8 cellular contexts compared by ENCODE assay signal in genomic region chr17:17205368-17206148, GRCh38. TPM values are rescaled to one million over a fixed set of nuclear protein-coding genes. Genes with fewer than 3 reads are reported as not detected.
DNase-seq lines count a peak whose midpoint lies in the region; ATAC-seq, FAIRE-seq and TF ChIP-seq lines count a peak whose summit lies in the region.

No MANE protein-coding gene starts in this region.

- H2AFZ ChIP-seq in astrocyte (ENCODE audit: low read depth, low read length), result peak overlapping the region; percentile 86

- H3K27ac ChIP-seq in HUES6 (ENCODE audit: low read depth, low read length) (no peak overlapping the region), astrocyte (ENCODE audit: low read depth, low read length) (no peak overlapping the region)

- H3K9ac ChIP-seq in HUES6 (ENCODE audit: low read length) (no peak overlapping the region), astrocyte (ENCODE audit: low read length) (peak overlapping the region; percentile 76)

- no peak for FAIRE-seq in astrocyte (lab: Jason Lieb, UNC)

- H4K20me1 ChIP-seq in astrocyte (ENCODE audit: insufficient read depth, low read length), result peaks cover 11% of the 10 kb centered on the region

- H3K9me3 ChIP-seq in HUES6 (ENCODE audit: control insufficient read depth, insufficient read depth, low read depth, low read length), result 0 out of 2 replicates have a peak, but pooled peaks cover 4% of the 10 kb centered on the region
- H3K9me3 ChIP-seq in astrocyte (ENCODE audit: insufficient read depth, low read depth, low read length), result no peaks in the 10 kb centered on the region

- H3K27me3 ChIP-seq in HUES6 (ENCODE audit: control insufficient read depth, insufficient read depth, low read length) (no peaks in the 10 kb centered on the region), astrocyte (ENCODE audit: insufficient read depth, low read length) (no peaks in the 10 kb centered on the region)

- H3K4me3 ChIP-seq in AG09309 (ENCODE audit: control insufficient read depth, low read depth, low read length) (peak overlapping the region; percentile 56), HUES6 (ENCODE audit: low read depth, low read length) (peak overlapping the region; percentile 35; the same call in 1 of the 2 replicates), astrocyte (ENCODE audit: insufficient read depth, low read depth, low read length) (peak overlapping the region; percentile 63)

- peak overlapping the region; percentile 85 for H3K4me3 Mint-ChIP-seq in T-helper 2 cell treated with Interferon-gamma antibody and Interleukin-4, amounts not matched to agents 5 μg/mL and 100 μg/mL, for 36 hours
- H3K4me3 Mint-ChIP-seq in astrocyte (ENCODE audit: unreplicated experiment), result no peak overlapping the region

- ATAC-seq in left colon (peak; percentile 57), HG03175 (IDR thresholded peaks at IDR 0.05; ENCODE audit: unreplicated experiment) (no peak)

- no peaks in the 10 kb centered on the region for H3K27me3 Mint-ChIP-seq in T-helper 2 cell treated with Interferon-gamma antibody and Interleukin-4, amounts not matched to agents 5 μg/mL and 100 μg/mL, for 36 hours (ENCODE audit: low read depth)
- H3K27me3 Mint-ChIP-seq in astrocyte (ENCODE audit: low read depth, unreplicated experiment), result peaks cover 13% of the 10 kb centered on the region

- peak overlapping the region; percentile 93 for H3K4me2 ChIP-seq in astrocyte (ENCODE audit: low read length)

- TF ChIP-seq CTCF in AG09309 (IDR thresholded peaks at IDR 0.05; ENCODE audit: control insufficient read depth, insufficient read depth, low read depth, low read length, missing control alignments), result no peak
- TF ChIP-seq CTCF in astrocyte (IDR thresholded peaks at IDR 0.05; ENCODE audit: insufficient read depth, low read depth, low read length), result no peak

- peaks cover 13% of the 10 kb centered on the region for H3K4me1 Mint-ChIP-seq in T-helper 2 cell treated with Interferon-gamma antibody and Interleukin-4, amounts not matched to agents 5 μg/mL and 100 μg/mL, for 36 hours (ENCODE audit: low read depth)
- H3K4me1 Mint-ChIP-seq in astrocyte (ENCODE audit: low read depth, unreplicated experiment), result no peaks in the 10 kb centered on the region

- H3K36me3 ChIP-seq in HUES6 (ENCODE audit: control insufficient read depth, insufficient read depth, low read length) (no peaks in the 10 kb centered on the region), astrocyte (ENCODE audit: insufficient read depth, low read length) (no peaks in the 10 kb centered on the region)

- no peaks in the 10 kb centered on the region for H3K79me2 ChIP-seq in astrocyte (ENCODE audit: insufficient read depth, low read length)

- intact Hi-C loops in left colon (cut with DNase I, micrococcal nuclease), result no loop called here

- H3K36me3 Mint-ChIP-seq in T-helper 2 cell treated with Interferon-gamma antibody and Interleukin-4, amounts not matched to agents 5 μg/mL and 100 μg/mL, for 36 hours (ENCODE audit: low read depth), result peaks cover 11% of the 10 kb centered on the region
- peaks cover 6% of the 10 kb centered on the region for H3K36me3 Mint-ChIP-seq in astrocyte (ENCODE audit: low read depth, unreplicated experiment)

- no peaks in the 10 kb centered on the region for H3K9me3 Mint-ChIP-seq in T-helper 2 cell treated with Interferon-gamma antibody and Interleukin-4, amounts not matched to agents 5 μg/mL and 100 μg/mL, for 36 hours
- H3K9me3 Mint-ChIP-seq in astrocyte (ENCODE audit: unreplicated experiment), result no peaks in the 10 kb centered on the region

- DNase-seq in AG09309 (ENCODE audit: low read depth) (no peak), GM19238 (ENCODE audit: insufficient read length, low spot score) (peak; percentile 69), astrocyte (ENCODE audit: low read depth) (peak; percentile 30), left colon (peak; percentile 72 to 74)
- DNase-seq in T-helper 2 cell treated with Interferon-gamma antibody and Interleukin-4, amounts not matched to agents 5 μg/mL and 100 μg/mL, for 36 hours (ENCODE audit: low spot score), result peak; percentile 53
- DNase-seq in stimulated activated CD8-positive, alpha-beta memory T cell treated with anti-CD3 and anti-CD28 coated beads, Interleukin-12 subunit alpha, Interleukin-12 subunit beta, amount 100 ng/mL, for 4 hours (ENCODE audit: low read depth), result peak; percentile 44

- H3K27ac Mint-ChIP-seq in T-helper 2 cell treated with Interferon-gamma antibody and Interleukin-4, amounts not matched to agents 5 μg/mL and 100 μg/mL, for 36 hours, result peak overlapping the region; percentile 86
- H3K27ac Mint-ChIP-seq in astrocyte (ENCODE audit: unreplicated experiment), result no peak overlapping the region

- H3K4me1 ChIP-seq in HUES6 (ENCODE audit: control insufficient read depth, insufficient read depth, low read length) (no peaks in the 10 kb centered on the region), astrocyte (ENCODE audit: insufficient read depth, low read length) (peaks cover 22% of the 10 kb centered on the region)

RNA-seq across cellular contexts. Expression of gene PLD6, which starts 0.6 kb away (rescaled TPM):
- total RNA-seq in astrocyte, result 0.31 and 0.64 TPM in 2 replicates
- 1 to 10 TPM in 1 of 2 donors, under 1 TPM in 1; 0.98 to 1.3 TPM for total RNA-seq in left colon

RNA-seq across cellular contexts. Expression of gene FLCN, which starts 31.4 kb away (rescaled TPM):
- total RNA-seq in astrocyte, result 34.2 and 40.0 TPM in 2 replicates
- total RNA-seq in left colon, result 10 to 100 TPM; 46.9 to 50.1 TPM
